Comparison of ENCODE assay signal across 22 cellular contexts in the genomic region with DNA sequence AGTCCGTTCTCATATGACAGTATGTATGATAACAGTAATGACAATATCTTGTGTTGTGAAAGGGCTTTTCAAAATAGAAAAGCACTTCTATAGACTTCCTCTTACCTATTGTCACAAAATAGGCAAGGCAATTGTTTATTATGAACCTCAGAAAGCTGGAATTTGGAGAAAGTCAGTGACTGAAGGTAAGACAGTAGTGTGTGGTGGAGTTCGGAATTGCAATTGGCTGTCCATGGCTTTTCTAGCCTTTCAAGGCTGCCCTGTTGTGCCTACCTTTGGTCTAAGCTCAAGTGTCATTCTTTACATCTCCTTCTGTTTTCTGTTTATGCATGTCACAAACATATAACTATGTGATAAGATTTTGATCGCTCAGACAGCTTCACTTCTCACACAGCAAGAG.
DNase-seq lines count a peak whose midpoint lies in the region; ATAC-seq, FAIRE-seq and TF ChIP-seq lines count a peak whose summit lies in the region.
"Had no signal": no experiment of that assay in that cellular context is flagged by ENCODE, and none has a peak within 500 bp of the region (broad histone marks: within the 10 kb centered on the region; RNA-seq: fewer than 3 reads in every experiment).

No MANE protein-coding gene starts in this region.

- POLR2A ChIA-PET in A549 (lab: Yijun Ruan, JAX) = no interaction called here

- WGBS in A549 (ENCODE audit: missing lambda C conversion rate) = 90% methylated on average over 3 of the region's 3 CpGs

- TF ChIP-seq CTCF in A549 (IDR thresholded peaks at IDR 0.05) (no peak), fibroblast of villous mesenchyme (IDR thresholded peaks at IDR 0.05; ENCODE audit: insufficient read depth, low read depth, low read length) (peak; percentile 29), nephron progenitor cell (IDR thresholded peaks at IDR 0.05) (no peak), kidney (IDR thresholded peaks at IDR 0.05; ENCODE audit: borderline replicate concordance, extremely low read depth, insufficient read depth) (no peak)

- H3K4me3 ChIP-seq in A549 = no peak overlapping the region
- H3K4me3 ChIP-seq in H7 (ENCODE audit: insufficient read depth, low read depth, low read length) = no peak overlapping the region
- H3K4me3 ChIP-seq in fibroblast of villous mesenchyme (ENCODE audit: low read depth, low read length) = no peak overlapping the region
- no peak overlapping the region for H3K4me3 ChIP-seq in kidney (ENCODE audit: low read length in 2 of 2)
- H3K4me3 ChIP-seq: suprapubic skin had no signal

- peaks cover 25% of the 10 kb centered on the region for H3K36me3 Mint-ChIP-seq in nephron progenitor cell (ENCODE audit: low read depth)

- no peaks in the 10 kb centered on the region for H3K27me3 Mint-ChIP-seq in nephron progenitor cell (ENCODE audit: low read depth, poor library complexity)

- no peaks in the 10 kb centered on the region for H3K36me3 ChIP-seq in H7 (replicated peaks; ENCODE audit: control insufficient read depth, insufficient read depth, low read length)
- no peaks in the 10 kb centered on the region for H3K36me3 ChIP-seq in kidney (ENCODE audit: control insufficient read depth in 1 of 2, insufficient read depth in 2 of 2, low read length in 2 of 2)
- H3K36me3 ChIP-seq: suprapubic skin had no signal

- no peak for TF ChIP-seq RAD21 in A549 (conservative IDR thresholded peaks at IDR 0.05 in 1 of 2, IDR thresholded peaks at IDR 0.05 in 1 of 2)

- peaks cover 27% of the 10 kb centered on the region for H3K9me3 Mint-ChIP-seq in nephron progenitor cell
- H3K9me3 Mint-ChIP-seq: effector memory CD8-positive, alpha-beta T cell had no signal

- H3K4me2 ChIP-seq in A549 = no peak overlapping the region

- H3K27ac ChIP-seq in A549 = no peak overlapping the region
- H3K27ac ChIP-seq in kidney (ENCODE audit: low read depth in 2 of 2, low read length in 2 of 2) = no peak overlapping the region
- H3K27ac ChIP-seq: suprapubic skin had no signal

- peak in 1 of 2 experiments; percentile 26 for DNase-seq in A549 (ENCODE audit: low read depth in 1 of 2, low spot score in 1 of 2)
- DNase-seq in H7 = peak; percentile 36
- peak; percentile 7 for DNase-seq in amniotic epithelial cell (ENCODE audit: low read depth)
- DNase-seq in fibroblast of villous mesenchyme (ENCODE audit: low read depth) = no peak
- no peak for DNase-seq in NCI-H1417 treated with DMSO at 0.1 percent for 48 hours (lab: John Stamatoyannopoulos, UW)
- no peak for DNase-seq in nephron progenitor cell
- no peak for DNase-seq in kidney
- DNase-seq: ACHN; activated CD4-positive, CD25-positive, alpha-beta regulatory T cell; activated CD8-positive, alpha-beta T cell treated with anti-CD3 and anti-CD28 coated beads for 36 hours; activated naive CD4-positive, alpha-beta T cell treated with Interleukin-2 at 50 U/mL for 16 hours; activated T-cell treated with anti-CD3 and anti-CD28 coated beads, Interleukin-2, amount 50 U/mL, for 1 hour; CD4-positive, alpha-beta T cell; DMS79 treated with DMSO at 0.1 percent for 48 hours; effector memory CD8-positive, alpha-beta T cell; foreskin fibroblast; midbrain; NCI-H524 treated with DMSO at 0.1 percent for 48 hours; SIG-M5; stimulated activated CD4-positive, alpha-beta T cell treated with anti-CD3 and anti-CD28 coated beads, Interleukin-12 subunit alpha, Interleukin-12 subunit beta, amount 100 ng/mL, for 4 hours had no signal

- CTCF ChIA-PET in A549 (lab: Yijun Ruan, JAX) = interaction anchor here (0.5 to 1.6 kb wide), 7 partner anchors 9 to 237 kb away, joined by 3 to 5 read pairs (median 3); no protein-coding TSS in a partner anchor

- no peak for TF ChIP-seq POLR2A in A549 (IDR thresholded peaks at IDR 0.05; ENCODE audit: low read length)

- no peak overlapping the region for H3K9ac ChIP-seq in kidney (ENCODE audit: low read length in 2 of 2)

- ATAC-seq in A549 (peak; percentile 78 to 81; a peak in 5 of 6 replicates), HG03469 (IDR thresholded peaks at IDR 0.05; ENCODE audit: unreplicated experiment) (no peak)
- ATAC-seq: activated CD8-positive, alpha-beta T cell treated with anti-CD3 and anti-CD28 coated beads for 36 hours; effector memory CD8-positive, alpha-beta T cell had no signal

- FAIRE-seq in A549 (lab: Jason Lieb, UNC) (peak; percentile 56), kidney (lab: Jason Lieb, UNC) (no peak)

- H3K4me1 ChIP-seq in A549 = peaks cover 13% of the 10 kb centered on the region
- no peaks in the 10 kb centered on the region for H3K4me1 ChIP-seq in kidney (ENCODE audit: control insufficient read depth in 1 of 2, insufficient read depth in 1 of 2, low read depth in 1 of 2, low read length in 2 of 2)
- H3K4me1 ChIP-seq: suprapubic skin had no signal

- intact Hi-C loops in kidney (cut with DNase I) = no loop called here

- H3K9me3 ChIP-seq in A549 = no peaks in the 10 kb centered on the region
- H3K9me3 ChIP-seq in kidney (ENCODE audit: control insufficient read depth in 1 of 2, low read length in 2 of 2) = peaks cover 0 to 8% of the 10 kb centered on the region in 2 donors
- H3K9me3 ChIP-seq: suprapubic skin had no signal

- TF ChIP-seq EP300 in A549 (IDR thresholded peaks at IDR 0.05) = no peak

- no peak overlapping the region for H3K27ac Mint-ChIP-seq in nephron progenitor cell
- H3K27ac Mint-ChIP-seq: activated CD8-positive, alpha-beta T cell treated with anti-CD3 and anti-CD28 coated beads for 36 hours; CD4-positive, alpha-beta T cell; effector memory CD8-positive, alpha-beta T cell had no signal

- peaks cover 29% of the 10 kb centered on the region for H3K4me1 Mint-ChIP-seq in nephron progenitor cell

- no peaks in the 10 kb centered on the region for H3K27me3 ChIP-seq in H7 (ENCODE audit: control insufficient read depth, insufficient read depth, low read length)
- H3K27me3 ChIP-seq: suprapubic skin had no signal

- H3K4me3 Mint-ChIP-seq in nephron progenitor cell = no peak overlapping the region
- H3K4me3 Mint-ChIP-seq: activated CD8-positive, alpha-beta T cell treated with anti-CD3 and anti-CD28 coated beads for 36 hours; CD4-positive, alpha-beta T cell; effector memory CD8-positive, alpha-beta T cell had no signal

TF ChIP-seq in A549, 52 proteins besides CTCF, POLR2A, EP300 and RAD21:
- no peak for TF ChIP-seq HOXA7 (CRISPR knock-in tag; IDR thresholded peaks at IDR 0.05)
- TF ChIP-seq, protein P1, sequence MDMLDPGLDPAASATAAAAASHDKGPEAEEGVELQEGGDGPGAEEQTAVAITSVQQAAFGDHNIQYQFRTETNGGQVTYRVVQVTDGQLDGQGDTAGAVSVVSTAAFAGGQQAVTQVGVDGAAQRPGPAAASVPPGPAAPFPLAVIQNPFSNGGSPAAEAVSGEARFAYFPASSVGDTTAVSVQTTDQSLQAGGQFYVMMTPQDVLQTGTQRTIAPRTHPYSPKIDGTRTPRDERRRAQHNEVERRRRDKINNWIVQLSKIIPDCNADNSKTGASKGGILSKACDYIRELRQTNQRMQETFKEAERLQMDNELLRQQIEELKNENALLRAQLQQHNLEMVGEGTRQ (IDR thresholded peaks at IDR 0.05) = no peak
- no peak for TF ChIP-seq ESRRA (IDR thresholded peaks at IDR 0.05; ENCODE audit: borderline replicate concordance, low read length)
- TF ChIP-seq CEBPB (IDR thresholded peaks at IDR 0.05) = no peak
- no peak for TF ChIP-seq EHMT2 (IDR thresholded peaks at IDR 0.05; ENCODE audit: low read depth)
- no peak for TF ChIP-seq HOXB5 (CRISPR knock-in tag; IDR thresholded peaks at IDR 0.05)

Comparison
In these comparisons a context has a peak if more than half of its experiments do, and no peak if none do; other contexts are left out.
1. DNase-seq: peak in H7 (single experiment) and amniotic epithelial cell (single experiment); none in fibroblast of villous mesenchyme (single experiment), NCI-H1417 treated with DMSO at 0.1 percent for 48 hours (single experiment), nephron progenitor cell (single experiment) and kidney (single experiment).